ENCODE assay signal across 8 cellular contexts in the genomic region with DNA sequence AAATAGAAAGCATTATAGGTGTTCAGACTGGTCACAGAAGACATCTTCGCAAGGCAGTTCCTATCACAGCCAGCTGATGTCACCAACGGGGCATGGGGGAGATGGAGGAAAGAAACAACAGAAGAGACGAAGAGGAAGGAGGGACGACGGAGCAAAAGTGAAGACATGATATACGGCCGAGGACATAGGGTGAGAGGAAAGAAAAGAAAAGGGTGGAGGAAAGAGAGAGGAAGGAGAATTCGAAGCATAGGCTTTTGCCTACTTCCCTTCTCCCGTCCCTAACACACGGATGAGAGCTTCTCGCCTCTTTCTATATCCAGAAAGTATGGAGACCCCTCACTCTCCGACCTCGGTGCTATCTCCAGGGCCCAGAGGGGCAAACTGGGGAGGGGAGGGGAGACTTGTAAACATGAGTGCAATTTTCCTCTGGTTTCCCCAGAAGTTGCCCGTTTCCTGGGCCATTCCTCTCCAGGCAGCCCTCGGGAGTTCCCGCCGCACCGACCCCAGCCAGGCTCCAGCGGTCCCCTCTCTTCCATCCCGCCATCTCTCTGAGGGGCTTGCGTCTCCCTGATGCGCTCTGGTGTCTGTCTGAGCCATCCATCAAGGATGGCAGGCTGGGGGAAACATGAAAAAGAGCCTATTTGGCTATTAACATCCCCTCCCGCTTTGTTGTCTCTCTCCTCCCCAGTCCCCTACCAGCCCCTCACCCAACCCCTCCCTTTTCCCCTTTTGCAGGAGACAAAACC. TPM values are rescaled to one million over a fixed set of nuclear protein-coding genes. Genes with fewer than 3 reads are reported as not detected.
DNase-seq lines count a peak whose midpoint lies in the region; ATAC-seq lines count a peak whose summit lies in the region.

No MANE protein-coding gene starts in this region.

- no peaks in the 10 kb centered on the region for H3K36me3 Mint-ChIP-seq in activated naive CD8-positive, alpha-beta T cell treated with anti-CD3 and anti-CD28 coated beads for 36 hours

- in situ Hi-C loops in KBM-7 (cut with MboI; ENCODE audit: low pct_unique_long_range_greater_than_20kb, low sequenced_read_pairs): no loop called here

- H3K27me3 ChIP-seq in iPS-20b (ENCODE audit: insufficient read depth, low read length): peaks cover 31% of the 10 kb centered on the region

- H3K9me3 ChIP-seq in iPS-20b (ENCODE audit: insufficient read depth, low read depth, low read length): no peaks in the 10 kb centered on the region

- no peaks in the 10 kb centered on the region for H3K36me3 ChIP-seq in iPS-20b (ENCODE audit: insufficient read depth, low read depth, low read length)

- H3K4me3 Mint-ChIP-seq in activated naive CD8-positive, alpha-beta T cell treated with anti-CD3 and anti-CD28 coated beads for 36 hours: peak overlapping the region; percentile 73

- H3K27ac ChIP-seq in iPS-20b (ENCODE audit: low read length): no peak overlapping the region

- DNase-seq in DMS153 (lab: John Stamatoyannopoulos, UW) (peak; percentile 50), KBM-7 (peak; percentile 74), RKO (ENCODE audit: low spot score) (peak; percentile 36), SW 1271 (lab: John Stamatoyannopoulos, UW) (no peak)
- DNase-seq in activated naive CD8-positive, alpha-beta T cell treated with anti-CD3 and anti-CD28 coated beads for 36 hours: peak; percentile 49
- DNase-seq in stimulated activated CD4-positive, alpha-beta T cell treated with anti-CD3 and anti-CD28 coated beads, Interleukin-2, amount 100 ng/mL, for 24 hours: peak; percentile 48 to 52

- H3K4me1 ChIP-seq in iPS-20b (ENCODE audit: insufficient read depth, low read length): peaks cover 4% of the 10 kb centered on the region; the same call in 1 of the 2 replicates

- H3K4me3 ChIP-seq in iPS-20b (ENCODE audit: low read length): peak overlapping the region; percentile 78

- H3K9me3 Mint-ChIP-seq in activated naive CD8-positive, alpha-beta T cell treated with anti-CD3 and anti-CD28 coated beads for 36 hours: no peaks in the 10 kb centered on the region

- peaks cover 6% of the 10 kb centered on the region for H3K4me1 Mint-ChIP-seq in activated naive CD8-positive, alpha-beta T cell treated with anti-CD3 and anti-CD28 coated beads for 36 hours

- ATAC-seq in GM19467 (IDR thresholded peaks at IDR 0.05; ENCODE audit: unreplicated experiment): no peak

- H3K27ac Mint-ChIP-seq in activated naive CD8-positive, alpha-beta T cell treated with anti-CD3 and anti-CD28 coated beads for 36 hours: no peak overlapping the region

- H3K9ac ChIP-seq in iPS-20b (ENCODE audit: low read depth, low read length): peak overlapping the region; percentile 79; the same call in 1 of the 2 replicates

- peaks cover 44% of the 10 kb centered on the region for H3K27me3 Mint-ChIP-seq in activated naive CD8-positive, alpha-beta T cell treated with anti-CD3 and anti-CD28 coated beads for 36 hours

RNA-seq across cellular contexts. Expression of gene COPZ2, which starts 26.0 kb away (rescaled TPM):
- total RNA-seq in activated naive CD8-positive, alpha-beta T cell treated with anti-CD3 and anti-CD28 coated beads for 36 hours: 1 to 10 TPM; 6.3 to 7.5 TPM

RNA-seq across cellular contexts. Expression of gene NFE2L1, which starts 36.6 kb away (rescaled TPM):
- total RNA-seq in activated naive CD8-positive, alpha-beta T cell treated with anti-CD3 and anti-CD28 coated beads for 36 hours: 10 to 100 TPM; 99.0 to 99.7 TPM

RNA-seq across cellular contexts. Expression of gene CDK5RAP3, which starts 40.7 kb away (rescaled TPM):
- 100 to 1,000 TPM; 163 to 168 TPM for total RNA-seq in activated naive CD8-positive, alpha-beta T cell treated with anti-CD3 and anti-CD28 coated beads for 36 hours

RNA-seq across cellular contexts. Expression of gene PRR15L, which starts 53.9 kb away (rescaled TPM):
- not detected for total RNA-seq in activated naive CD8-positive, alpha-beta T cell treated with anti-CD3 and anti-CD28 coated beads for 36 hours

Comparison
In these comparisons a context has a peak if more than half of its experiments do, and no peak if none do; other contexts are left out.
1. DNase-seq: peak in DMS153 (single experiment), KBM-7 (single experiment), RKO (single experiment), activated naive CD8-positive, alpha-beta T cell treated with anti-CD3 and anti-CD28 coated beads for 36 hours (single experiment) and stimulated activated CD4-positive, alpha-beta T cell treated with anti-CD3 and anti-CD28 coated beads, Interleukin-2, amount 100 ng/mL, for 24 hours (2 of 2); none in SW 1271 (0 of 2).